Comparison of ENCODE assay signal across 24 cellular contexts in the genomic region with DNA sequence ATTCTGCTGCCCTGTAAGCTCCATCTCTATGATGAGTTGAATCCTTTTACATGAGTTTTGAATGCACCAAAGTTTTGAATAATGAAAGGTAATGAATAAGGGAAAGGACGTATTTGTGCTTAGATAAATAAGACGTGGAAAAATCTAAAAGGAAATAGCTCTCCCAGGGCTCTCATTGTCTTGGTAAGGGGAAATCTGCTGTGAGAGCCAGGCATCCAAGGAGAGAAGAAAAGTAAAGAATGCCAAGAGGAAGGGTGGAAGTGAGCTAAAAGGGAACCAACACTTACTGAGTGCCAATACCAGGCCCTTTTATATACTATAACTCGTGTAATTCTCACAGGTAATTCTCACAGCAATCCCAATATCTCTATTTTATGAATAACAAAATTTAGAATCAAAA.
"Had no signal": no experiment of that assay in that cellular context is flagged by ENCODE, and none has a peak within 500 bp of the region (broad histone marks: within the 10 kb centered on the region; RNA-seq: fewer than 3 reads in every experiment).

No MANE protein-coding gene starts in this region.

- H3K27ac Mint-ChIP-seq: dendritic cell treated with granulocyte-macrophage colony-stimulating factor and Interleukin-4, amounts not matched to agents 40 ng/mL and 50 ng/mL, for 4 days; memory B cell; natural killer cell; stimulated activated naive CD8-positive, alpha-beta T cell treated with anti-CD3 and anti-CD28 coated beads, Interleukin-15, amount 100 ng/mL, for 72 hours had no signal

- H3K4me3 Mint-ChIP-seq: dendritic cell treated with granulocyte-macrophage colony-stimulating factor and Interleukin-4, amounts not matched to agents 40 ng/mL and 50 ng/mL, for 4 days; memory B cell; natural killer cell; neural crest cell; stimulated activated naive CD8-positive, alpha-beta T cell treated with anti-CD3 and anti-CD28 coated beads, Interleukin-15, amount 100 ng/mL, for 72 hours had no signal

- H3K36me3 ChIP-seq: colonic mucosa, gastrocnemius medialis, neutrophil, pancreas, right lobe of liver, thyroid gland, vagina had no signal

- H3K36me3 Mint-ChIP-seq: natural killer cell had no signal

- H3K9me3 ChIP-seq: colonic mucosa, gastrocnemius medialis, neutrophil, pancreas, right lobe of liver, thyroid gland, vagina had no signal

- H3K4me1 ChIP-seq: colonic mucosa, gastrocnemius medialis, pancreas, right lobe of liver, thyroid gland, vagina had no signal

- H3K27me3 Mint-ChIP-seq: dendritic cell treated with granulocyte-macrophage colony-stimulating factor and Interleukin-4, amounts not matched to agents 40 ng/mL and 50 ng/mL, for 4 days; stimulated activated naive CD8-positive, alpha-beta T cell treated with anti-CD3 and anti-CD28 coated beads, Interleukin-15, amount 100 ng/mL, for 72 hours had no signal

- ATAC-seq: gastrocnemius medialis; left lobe of liver; natural killer cell; pancreas; right lobe of liver; stimulated activated naive CD8-positive, alpha-beta T cell treated with anti-CD3 and anti-CD28 coated beads, Interleukin-15, amount 100 ng/mL, for 72 hours had no signal

- FAIRE-seq: small intestine had no signal

- H3K9me3 Mint-ChIP-seq: dendritic cell treated with granulocyte-macrophage colony-stimulating factor and Interleukin-4, amounts not matched to agents 40 ng/mL and 50 ng/mL, for 4 days; stimulated activated naive CD8-positive, alpha-beta T cell treated with anti-CD3 and anti-CD28 coated beads, Interleukin-15, amount 100 ng/mL, for 72 hours had no signal

- H3K4me3 ChIP-seq: colonic mucosa, gastrocnemius medialis, lung, pancreas, right lobe of liver, thyroid gland, vagina had no signal

- H3K27me3 ChIP-seq: colonic mucosa, gastrocnemius medialis, neutrophil, right lobe of liver, thyroid gland, vagina had no signal

- H3K4me1 Mint-ChIP-seq: memory B cell; natural killer cell; neural crest cell; stimulated activated naive CD8-positive, alpha-beta T cell treated with anti-CD3 and anti-CD28 coated beads, Interleukin-15, amount 100 ng/mL, for 72 hours had no signal

- DNase-seq: colonic mucosa; effector memory CD4-positive, alpha-beta T cell; foreskin fibroblast; gastrocnemius medialis; head of caudate nucleus; kidney; natural killer cell; pancreas; right lobe of liver; small intestine; stimulated activated CD4-positive, alpha-beta T cell treated with anti-CD3 and anti-CD28 coated beads, Interleukin-1b, Interleukin-23, amount 100 ng/mL, for 48 hours; stimulated activated CD4-positive, alpha-beta T cell treated with anti-CD3 and anti-CD28 coated beads, Interleukin-4, amount 100 ng/mL, for 1 hour; stimulated activated CD8-positive, alpha-beta memory T cell treated with anti-CD3 and anti-CD28 coated beads, Interleukin-4, amount 100 ng/mL, for 48 hours; stimulated activated naive CD4-positive, alpha-beta T cell; stimulated activated naive CD8-positive, alpha-beta T cell treated with anti-CD3 and anti-CD28 coated beads, Interleukin-15, amount 100 ng/mL, for 72 hours; thyroid gland; trophoblast cell had no signal

- H3K27ac ChIP-seq: colonic mucosa, gastrocnemius medialis, neutrophil, pancreas, right lobe of liver, thyroid gland, vagina had no signal
